Comparison of ENCODE assay signal across 1 cellular context in genomic region chr7:55438085-55438764, GRCh38.
TF ChIP-seq lines count a peak whose summit lies in the region.

No MANE protein-coding gene starts in this region.

TF ChIP-seq in GM23338, 12 proteins besides CTCF, POLR2A, EP300 and RAD21 (continued from another document):
- TF ChIP-seq REST (IDR thresholded peaks at IDR 0.05; ENCODE audit: unreplicated experiment) = no peak
- no peak for TF ChIP-seq EZH2 (IDR thresholded peaks at IDR 0.05; ENCODE audit: low read depth, unreplicated experiment)
- TF ChIP-seq STAT1 (IDR thresholded peaks at IDR 0.05; ENCODE audit: unreplicated experiment) = no peak
